ENCODE assay signal across 1 cellular context in genomic region chr2:36486546-36487044, GRCh38.
TF ChIP-seq lines count a peak whose summit lies in the region.

No MANE protein-coding gene starts in this region.

TF ChIP-seq in GM23338, 12 proteins besides CTCF, POLR2A, EP300 and RAD21 (continued from another document):
- no peak for TF ChIP-seq ZNF462 (CRISPR knock-in tag; IDR thresholded peaks at IDR 0.05)
- no peak for TF ChIP-seq REST (IDR thresholded peaks at IDR 0.05; ENCODE audit: unreplicated experiment)
- no peak for TF ChIP-seq ETS1 (IDR thresholded peaks at IDR 0.05)
- TF ChIP-seq EZH2phosphoT487 (IDR thresholded peaks at IDR 0.05; ENCODE audit: unreplicated experiment): no peak
- TF ChIP-seq CREB1 (CRISPR knock-in tag; IDR thresholded peaks at IDR 0.05; ENCODE audit: low read depth): no peak
- no peak for TF ChIP-seq ZNF331 (CRISPR knock-in tag; IDR thresholded peaks at IDR 0.05; ENCODE audit: low read depth)
- no peak for TF ChIP-seq ZNF114 (CRISPR knock-in tag; IDR thresholded peaks at IDR 0.05)
- TF ChIP-seq STAT1 (IDR thresholded peaks at IDR 0.05; ENCODE audit: unreplicated experiment): no peak
- TF ChIP-seq NANOG (IDR thresholded peaks at IDR 0.05; ENCODE audit: borderline replicate concordance): no peak
